ENCODE assay signal across 8 cellular contexts in genomic region chr9:35675732-35676392, GRCh38. TPM values are rescaled to one million over a fixed set of nuclear protein-coding genes. Genes with fewer than 3 reads are reported as not detected.
DNase-seq lines count a peak whose midpoint lies in the region; ATAC-seq and TF ChIP-seq lines count a peak whose summit lies in the region.

No MANE protein-coding gene starts in this region.

- no peaks in the 10 kb centered on the region for H3K27me3 ChIP-seq in ascending aorta

- H3K4me3 ChIP-seq in ascending aorta, result peak overlapping the region; percentile 51 to 70

- H3K27ac ChIP-seq in ascending aorta, result peak overlapping the region in 1 of 2 donors; percentile 7

- intact Hi-C loops in ascending aorta (cut with DNase I), result no loop called here

- DNase-seq in NCI-H1417 (lab: John Stamatoyannopoulos, UW), result peak in 2 of 3 experiments; percentile 18 to 49
- no peak for DNase-seq in NCI-H1417 treated with DMSO at 0.1 percent for 48 hours (lab: John Stamatoyannopoulos, UW)
- DNase-seq in ascending aorta (ENCODE audit: low spot score in 2 of 2), result no peak
- peak; percentile 83 for DNase-seq in islet precursor cell
- peak; percentile 62 for DNase-seq in stimulated activated CD8-positive, alpha-beta memory T cell treated with anti-CD3 and anti-CD28 coated beads, Interleukin-4, amount 100 ng/mL, for 48 hours
- no peak for DNase-seq in DMS79 (lab: John Stamatoyannopoulos, UW)

- ATAC-seq in HG03095 (IDR thresholded peaks at IDR 0.05; ENCODE audit: unreplicated experiment), result no peak
- ATAC-seq in GM21717 (IDR thresholded peaks at IDR 0.05; ENCODE audit: unreplicated experiment), result no peak

- H3K36me3 ChIP-seq in ascending aorta, result no peaks in the 10 kb centered on the region

- TF ChIP-seq CTCF in ascending aorta (IDR thresholded peaks at IDR 0.05), result no peak

- no peaks in the 10 kb centered on the region for H3K9me3 ChIP-seq in ascending aorta

- H3K4me1 ChIP-seq in ascending aorta, result peaks cover 6 to 18% of the 10 kb centered on the region in 2 donors

RNA-seq across cellular contexts. Expression of gene CA9, which starts 2.1 kb away (rescaled TPM):
- total RNA-seq in ascending aorta, result 3.9 TPM

RNA-seq across cellular contexts. Expression of gene ARHGEF39, which starts 10.9 kb away (rescaled TPM):
- total RNA-seq in ascending aorta, result 1.1 TPM

RNA-seq across cellular contexts. Expression of gene TPM2, which starts 13.9 kb away (rescaled TPM):
- 1,923 TPM for total RNA-seq in ascending aorta

RNA-seq across cellular contexts. Expression of gene CCDC107, which starts 17.8 kb away (rescaled TPM):
- total RNA-seq in ascending aorta, result 67.6 TPM

RNA-seq across cellular contexts. Expression of gene RMRP, which starts 18.0 kb away (rescaled TPM):
- 17,070 TPM for total RNA-seq in ascending aorta

Comparison
In these comparisons a context has a peak if more than half of its experiments do, and no peak if none do; other contexts are left out.
1. DNase-seq: peak in NCI-H1417 (2 of 3), islet precursor cell (single experiment) and stimulated activated CD8-positive, alpha-beta memory T cell treated with anti-CD3 and anti-CD28 coated beads, Interleukin-4, amount 100 ng/mL, for 48 hours (single experiment); none in NCI-H1417 treated with DMSO at 0.1 percent for 48 hours (single experiment), ascending aorta (0 of 2) and DMS79 (single experiment).